In the genomic region with DNA sequence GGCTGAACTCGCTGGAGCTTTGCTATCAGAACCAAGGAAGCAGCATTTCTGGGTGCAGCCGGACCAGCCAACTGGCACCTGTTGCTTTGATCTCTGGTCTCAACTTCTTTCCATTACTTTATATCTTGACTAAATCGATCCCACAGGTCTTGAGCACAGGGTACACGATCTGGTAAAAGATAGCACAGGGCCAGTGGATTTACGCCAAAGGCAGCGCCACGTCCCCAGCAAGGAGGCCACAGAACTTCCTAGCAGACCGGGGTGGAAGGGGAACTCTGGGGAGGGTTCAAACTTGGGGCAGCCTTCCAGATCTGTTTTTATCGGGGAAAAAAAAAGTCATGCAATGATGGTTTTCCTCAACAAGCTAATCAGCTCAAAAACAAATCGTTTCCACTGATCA, we compare ENCODE assay signal across 19 cellular contexts. TPM values are rescaled to one million over a fixed set of nuclear protein-coding genes. Genes with fewer than 3 reads are reported as not detected.
DNase-seq lines count a peak whose midpoint lies in the region; TF ChIP-seq lines count a peak whose summit lies in the region.
"Had no signal": no experiment of that assay in that cellular context is flagged by ENCODE, and none has a peak within 500 bp of the region (broad histone marks: within the 10 kb centered on the region; RNA-seq: fewer than 3 reads in every experiment).

No MANE protein-coding gene starts in this region.

- H3K9me3 ChIP-seq in BLaER1 treated with 17β-estradiol and CSF1 and Interleukin-3, amounts not matched to agents 10 nM and 100 nM (replicated peaks in 1 of 11) = no peaks in the 10 kb centered on the region
- no peaks in the 10 kb centered on the region for H3K9me3 ChIP-seq in neutrophil
- H3K9me3 ChIP-seq in thymus (ENCODE audit: control insufficient read depth) = no peaks in the 10 kb centered on the region
- H3K9me3 ChIP-seq: SJCRH30 had no signal

- H3K27me3 ChIP-seq in BLaER1 treated with 17β-estradiol and CSF1 and Interleukin-3, amounts not matched to agents 10 nM and 100 nM = no peaks in the 10 kb centered on the region
- no peaks in the 10 kb centered on the region for H3K27me3 ChIP-seq in neutrophil
- H3K27me3 ChIP-seq in thymus (ENCODE audit: control insufficient read depth, insufficient read depth) = no peaks in the 10 kb centered on the region
- H3K27me3 ChIP-seq: SJCRH30 had no signal

- peaks cover 0 to 36% (median 0%) of the 10 kb centered on the region in 11 experiments; a peak in 6 of 22 replicates for H3K36me3 ChIP-seq in BLaER1 treated with 17β-estradiol and CSF1 and Interleukin-3, amounts not matched to agents 10 nM and 100 nM
- H3K36me3 ChIP-seq in neutrophil (no peaks in the 10 kb centered on the region), thymus (ENCODE audit: control insufficient read depth, insufficient read depth) (no peaks in the 10 kb centered on the region)
- H3K36me3 ChIP-seq: SJCRH30 had no signal

- no peak overlapping the region for H3K9ac ChIP-seq in BLaER1 treated with 17β-estradiol and CSF1 and Interleukin-3, amounts not matched to agents 10 nM and 100 nM

- H3K27ac ChIP-seq in BLaER1 treated with 17β-estradiol and CSF1 and Interleukin-3, amounts not matched to agents 10 nM and 100 nM = no peak overlapping the region
- H3K27ac ChIP-seq in neutrophil (peak overlapping the region; percentile 87), thymus (ENCODE audit: low read depth) (peak overlapping the region; percentile 88), RWPE1 (no peak overlapping the region)
- H3K27ac ChIP-seq: C4-2B, SJCRH30 had no signal

- H4K20me1 ChIP-seq in BLaER1 treated with 17β-estradiol and CSF1 and Interleukin-3, amounts not matched to agents 10 nM and 100 nM = peaks cover 38 to 99% (median 85%) of the 10 kb centered on the region in 11 experiments; a peak in 21 of 22 replicates

- H3K4me2 ChIP-seq in BLaER1 treated with 17β-estradiol and CSF1 and Interleukin-3, amounts not matched to agents 10 nM and 100 nM = peak overlapping the region in 10 of 11 experiments; percentile 12 to 71 (median 48); a peak in 18 of 22 replicates

- peaks cover 71% of the 10 kb centered on the region for H3K4me1 Mint-ChIP-seq in dendritic cell treated with granulocyte-macrophage colony-stimulating factor and Interleukin-4, amounts not matched to agents 40 ng/mL and 50 ng/mL, for 4 days (ENCODE audit: low read depth)

- POLR2A ChIA-PET in RWPE1 (lab: Yijun Ruan, JAX; ENCODE audit: low non-redundant PET) = no interaction called here

- no peak overlapping the region for H3K4me3 Mint-ChIP-seq in dendritic cell treated with granulocyte-macrophage colony-stimulating factor and Interleukin-4, amounts not matched to agents 40 ng/mL and 50 ng/mL, for 4 days

- no peak overlapping the region for H3K4me3 ChIP-seq in BLaER1 treated with 17β-estradiol and CSF1 and Interleukin-3, amounts not matched to agents 10 nM and 100 nM
- no peak overlapping the region for H3K4me3 ChIP-seq in neutrophil (ENCODE audit: low read depth in 1 of 2, low read length in 1 of 2)
- no peak overlapping the region for H3K4me3 ChIP-seq in thymus (ENCODE audit: low read length)
- H3K4me3 ChIP-seq: SJCRH30 had no signal

- DNase-seq in T-helper 9 cell (no peak), T-helper 2 cell (no peak), NCI-H1694 (lab: John Stamatoyannopoulos, UW) (no peak), RWPE1 (ENCODE audit: low spot score) (no peak)
- DNase-seq: 8988T; DMS53; Kasumi-1; NCI-H187 treated with DMSO at 0.1 percent for 48 hours; NCI-H2107; NCI-H510A treated with DMSO at 0.1 percent for 48 hours; NCI-H774; NK-92 treated with Interleukin-12 subunit alpha and Interleukin-12 subunit beta, amount 100 ng/mL, for 24 hours; SJCRH30 had no signal

- WGBS in thymus = 73% methylated on average over 10 of the region's 10 CpGs

- H3K27me3 Mint-ChIP-seq in dendritic cell treated with granulocyte-macrophage colony-stimulating factor and Interleukin-4, amounts not matched to agents 40 ng/mL and 50 ng/mL, for 4 days = no peaks in the 10 kb centered on the region

- H3K4me1 ChIP-seq in BLaER1 treated with 17β-estradiol and CSF1 and Interleukin-3, amounts not matched to agents 10 nM and 100 nM = peaks cover 52 to 72% (median 58%) of the 10 kb centered on the region in 10 experiments
- peaks cover 56 to 77% of the 10 kb centered on the region in 2 experiments for H3K4me1 ChIP-seq in neutrophil (ENCODE audit: control insufficient read depth in 1 of 2, insufficient read depth in 1 of 2, low read depth in 1 of 2, low read length in 1 of 2)
- H3K4me1 ChIP-seq in thymus (ENCODE audit: control insufficient read depth, insufficient read depth, low read length) = peaks cover 36% of the 10 kb centered on the region

- H3K9me3 Mint-ChIP-seq in dendritic cell treated with granulocyte-macrophage colony-stimulating factor and Interleukin-4, amounts not matched to agents 40 ng/mL and 50 ng/mL, for 4 days = no peaks in the 10 kb centered on the region

- CTCF ChIA-PET in RWPE1 (lab: Yijun Ruan, JAX) = no interaction called here

- TF ChIP-seq CTCF in neutrophil (IDR thresholded peaks at IDR 0.05) (no peak), RWPE1 (conservative IDR thresholded peaks at IDR 0.05; ENCODE audit: low read depth) (no peak)

- peaks cover 34% of the 10 kb centered on the region for H3K36me3 Mint-ChIP-seq in dendritic cell treated with granulocyte-macrophage colony-stimulating factor and Interleukin-4, amounts not matched to agents 40 ng/mL and 50 ng/mL, for 4 days (ENCODE audit: low read depth)

- H3K27ac Mint-ChIP-seq in dendritic cell treated with granulocyte-macrophage colony-stimulating factor and Interleukin-4, amounts not matched to agents 40 ng/mL and 50 ng/mL, for 4 days = peak overlapping the region; percentile 61

- intact Hi-C loops in dendritic cell treated with granulocyte-macrophage colony-stimulating factor and Interleukin-4, amounts not matched to agents 40 ng/mL and 50 ng/mL, for 4 days (cut with micrococcal nuclease) = loop anchor here (5.0 kb wide), 1 partner anchor 40 kb away; no protein-coding TSS in a partner anchor

RNA-seq across cellular contexts. Expression of a gene that starts 14.0 kb away (rescaled TPM):
- 9.4 TPM for polyA plus RNA-seq in thymus

RNA-seq across cellular contexts. Expression of a gene that starts 45.0 kb away (rescaled TPM):
- polyA plus RNA-seq in thymus = 40.5 TPM
- polyA plus RNA-seq: H1 had no signal

RNA-seq across cellular contexts. Expression of a gene that starts 56.0 kb away (rescaled TPM):
- 1.3 TPM for polyA plus RNA-seq in thymus
- polyA plus RNA-seq: H1 had no signal

Comparison
In these comparisons a context has a peak if more than half of its experiments do, and no peak if none do; other contexts are left out.
1. H3K27ac ChIP-seq: peak in neutrophil (single experiment) and thymus (single experiment); none in BLaER1 treated with 17β-estradiol and CSF1 and Interleukin-3, amounts not matched to agents 10 nM and 100 nM (0 of 11) and RWPE1 (single experiment).